ENCODE assay signal across 13 cellular contexts in the genomic region with DNA sequence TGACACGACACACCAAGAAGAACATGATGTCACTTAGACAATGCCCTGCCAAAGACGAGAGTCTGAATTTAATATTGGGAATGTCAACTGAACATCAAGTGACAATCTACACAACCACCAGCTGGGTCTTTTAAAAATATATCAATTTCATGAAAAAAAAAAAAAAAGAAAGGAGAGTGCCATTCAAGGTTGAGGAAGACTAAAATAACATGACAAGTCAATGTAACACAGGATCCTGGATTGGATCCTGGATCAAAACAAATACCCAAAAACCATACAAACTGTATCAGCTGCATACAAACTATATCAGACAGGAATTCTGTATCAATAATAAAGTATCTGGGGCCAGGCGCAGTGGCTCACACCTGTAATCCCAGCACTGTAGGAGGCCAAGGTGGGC. TPM values are rescaled to one million over a fixed set of nuclear protein-coding genes. Genes with fewer than 3 reads are reported as not detected.
DNase-seq lines count a peak whose midpoint lies in the region; ATAC-seq and TF ChIP-seq lines count a peak whose summit lies in the region.
"Had no signal": no experiment of that assay in that cellular context is flagged by ENCODE, and none has a peak within 500 bp of the region (broad histone marks: within the 10 kb centered on the region; RNA-seq: fewer than 3 reads in every experiment).

No MANE protein-coding gene starts in this region.

- H3K9me3 Mint-ChIP-seq in endothelial cell (ENCODE audit: unreplicated experiment) (peaks cover 33% of the 10 kb centered on the region), nephron progenitor cell (peaks cover 87% of the 10 kb centered on the region), type B pancreatic cell (peaks cover 20% of the 10 kb centered on the region)
- H3K9me3 Mint-ChIP-seq in naive thymus-derived CD8-positive, alpha-beta T cell, result peaks cover 0 to 70% (median 18%) of the 10 kb centered on the region in 9 donors

- ATAC-seq in naive thymus-derived CD8-positive, alpha-beta T cell, result no peak

- H3K4me1 Mint-ChIP-seq in endothelial cell (ENCODE audit: unreplicated experiment) (peaks cover 4% of the 10 kb centered on the region), nephron progenitor cell (peaks cover 9% of the 10 kb centered on the region), type B pancreatic cell (ENCODE audit: unreplicated experiment) (peaks cover 10% of the 10 kb centered on the region)
- H3K4me1 Mint-ChIP-seq in naive thymus-derived CD8-positive, alpha-beta T cell, result peaks cover 8 to 18% (median 12%) of the 10 kb centered on the region in 4 donors

- TF ChIP-seq CTCF in endothelial cell (IDR thresholded peaks at IDR 0.05; ENCODE audit: unreplicated experiment) (no peak), nephron progenitor cell (IDR thresholded peaks at IDR 0.05) (no peak), type B pancreatic cell (conservative IDR thresholded peaks at IDR 0.05) (no peak)

- no peak overlapping the region for H3K9ac ChIP-seq in adipocyte (ENCODE audit: low read length)

- H3K4me3 Mint-ChIP-seq in endothelial cell (ENCODE audit: unreplicated experiment) (peak overlapping the region; percentile 85), nephron progenitor cell (peak overlapping the region; percentile 9), type B pancreatic cell (peak overlapping the region; percentile 10)
- peak overlapping the region in 1 of 10 donors; percentile 32 for H3K4me3 Mint-ChIP-seq in naive thymus-derived CD8-positive, alpha-beta T cell
- H3K4me3 Mint-ChIP-seq: CD4-positive, alpha-beta T cell; H9 had no signal

- peaks cover 39% of the 10 kb centered on the region for H3K36me3 Mint-ChIP-seq in endothelial cell (ENCODE audit: low read depth, unreplicated experiment)
- peaks cover 69% of the 10 kb centered on the region for H3K36me3 Mint-ChIP-seq in nephron progenitor cell (ENCODE audit: low read depth)
- H3K36me3 Mint-ChIP-seq in type B pancreatic cell, result peaks cover 32% of the 10 kb centered on the region
- peaks cover 21 to 52% (median 33%) of the 10 kb centered on the region in 3 donors for H3K36me3 Mint-ChIP-seq in naive thymus-derived CD8-positive, alpha-beta T cell

- POLR2A ChIA-PET in naive thymus-derived CD8-positive, alpha-beta T cell (lab: Charles Lee), result no interaction called here

- no peaks in the 10 kb centered on the region for H3K27me3 ChIP-seq in adipocyte (replicated peaks; ENCODE audit: control insufficient read depth, insufficient read depth, low read length)

- H3K27me3 Mint-ChIP-seq in endothelial cell (ENCODE audit: unreplicated experiment) (peaks cover 6% of the 10 kb centered on the region), nephron progenitor cell (ENCODE audit: low read depth, poor library complexity) (peaks cover 3% of the 10 kb centered on the region), type B pancreatic cell (no peaks in the 10 kb centered on the region)
- H3K27me3 Mint-ChIP-seq in naive thymus-derived CD8-positive, alpha-beta T cell, result no peaks in the 10 kb centered on the region
- H3K27me3 Mint-ChIP-seq: CD4-positive, alpha-beta T cell had no signal

- H3K9me3 ChIP-seq in adipocyte (ENCODE audit: control insufficient read depth, low read length), result peaks cover 55% of the 10 kb centered on the region

- no peak for DNase-seq in adipocyte (ENCODE audit: low read depth)
- no peak for DNase-seq in endothelial cell (ENCODE audit: low spot score)
- no peak for DNase-seq in nephron progenitor cell
- no peak for DNase-seq in type B pancreatic cell (ENCODE audit: extremely low spot score, unreplicated experiment)
- no peak for DNase-seq in activated CD4-positive, alpha-beta T cell treated with anti-CD3 and anti-CD28 coated beads for 4 hours
- no peak for DNase-seq in naive thymus-derived CD8-positive, alpha-beta T cell
- no peak for DNase-seq in AG08395 (ENCODE audit: low spot score)
- DNase-seq: ACHN; AML-193; Caco-2; CD4-positive, alpha-beta T cell; H9; IMR-90 had no signal

- H3K4me3 ChIP-seq in adipocyte (ENCODE audit: low read length), result peak overlapping the region; percentile 39

- peaks cover 9% of the 10 kb centered on the region for H3K4me1 ChIP-seq in adipocyte (ENCODE audit: control insufficient read depth, insufficient read depth, low read length)

- H3K27ac Mint-ChIP-seq in endothelial cell (ENCODE audit: unreplicated experiment), result no peak overlapping the region
- H3K27ac Mint-ChIP-seq in nephron progenitor cell, result no peak overlapping the region
- H3K27ac Mint-ChIP-seq in type B pancreatic cell, result no peak overlapping the region
- H3K27ac Mint-ChIP-seq in naive thymus-derived CD8-positive, alpha-beta T cell, result no peak overlapping the region
- H3K27ac Mint-ChIP-seq: CD4-positive, alpha-beta T cell; H9 had no signal

- peaks cover 25% of the 10 kb centered on the region for H3K36me3 ChIP-seq in adipocyte (ENCODE audit: control insufficient read depth, insufficient read depth, low read length, severe bottlenecking)

RNA-seq across cellular contexts. Expression of a gene that starts 4.7 kb away (rescaled TPM):
- total RNA-seq in endothelial cell (ENCODE audit: unreplicated experiment) (14.9 TPM), type B pancreatic cell (ENCODE audit: low replicate concordance) (12.5 and 14.5 TPM in 2 replicates)
- total RNA-seq in naive thymus-derived CD8-positive, alpha-beta T cell, result 10 to 100 TPM; 16.2 to 17.4 TPM
- polyA plus RNA-seq in naive thymus-derived CD8-positive, alpha-beta T cell, result 10 to 100 TPM in 1 of 3 donors, 1 to 10 TPM in 2; 5.9 to 11.9 (median 7.6) TPM

RNA-seq across cellular contexts. Expression of a gene that starts 37.0 kb away (rescaled TPM):
- 21.4 TPM for total RNA-seq in endothelial cell (ENCODE audit: unreplicated experiment)
- total RNA-seq in type B pancreatic cell (ENCODE audit: low replicate concordance), result 27.2 and 34.1 TPM in 2 replicates
- 100 to 1,000 TPM; 110 to 119 TPM for total RNA-seq in naive thymus-derived CD8-positive, alpha-beta T cell
- polyA plus RNA-seq in naive thymus-derived CD8-positive, alpha-beta T cell, result 10 to 100 TPM; 26.5 to 38.7 (median 34.9) TPM

RNA-seq across cellular contexts. Expression of a gene that starts 47.8 kb away (rescaled TPM):
- total RNA-seq in endothelial cell (ENCODE audit: unreplicated experiment) (47.7 TPM), type B pancreatic cell (ENCODE audit: low replicate concordance) (59.0 and 82.4 TPM in 2 replicates)
- 100 to 1,000 TPM; 107 to 110 TPM for total RNA-seq in naive thymus-derived CD8-positive, alpha-beta T cell
- 10 to 100 TPM; 18.7 to 30.0 (median 27.4) TPM for polyA plus RNA-seq in naive thymus-derived CD8-positive, alpha-beta T cell
- total RNA-seq: Caco-2 had no signal
